In genomic region chr14:103000291-103000921, GRCh38 we compare ENCODE assay signal across 17 cellular contexts. TPM values are rescaled to one million over a fixed set of nuclear protein-coding genes. Genes with fewer than 3 reads are reported as not detected.
"Had no signal": no experiment of that assay in that cellular context is flagged by ENCODE, and none has a peak within 500 bp of the region (broad histone marks: within the 10 kb centered on the region; RNA-seq: fewer than 3 reads in every experiment).

No MANE protein-coding gene starts in this region.

- H3K4me3 Mint-ChIP-seq: activated CD4-positive, alpha-beta memory T cell treated with anti-CD3 and anti-CD28 coated beads for 36 hours; activated naive CD4-positive, alpha-beta T cell treated with anti-CD3 and anti-CD28 coated beads, Interleukin-2, amount 50 U/mL, for 24 hours; activated T-cell treated with anti-CD3 and anti-CD28 coated beads, Interleukin-2, amount 50 U/mL, for 4 hours; brain; dendritic cell treated with granulocyte-macrophage colony-stimulating factor and Interleukin-4, amounts not matched to agents 40 ng/mL and 50 ng/mL, for 4 days; immature natural killer cell; stimulated activated naive B cell treated with anti-CD40 and anti-IgM and Interleukin-4, amounts not matched to agents 10 μg/mL and 1 μg/mL and 100 μg/mL, for 72 hours had no signal

- H3K27ac Mint-ChIP-seq: activated CD4-positive, alpha-beta memory T cell treated with anti-CD3 and anti-CD28 coated beads for 36 hours; activated naive CD4-positive, alpha-beta T cell treated with anti-CD3 and anti-CD28 coated beads, Interleukin-2, amount 50 U/mL, for 24 hours; dendritic cell treated with granulocyte-macrophage colony-stimulating factor and Interleukin-4, amounts not matched to agents 40 ng/mL and 50 ng/mL, for 4 days; immature natural killer cell; stimulated activated naive B cell treated with anti-CD40 and anti-IgM and Interleukin-4, amounts not matched to agents 10 μg/mL and 1 μg/mL and 100 μg/mL, for 72 hours had no signal

- FAIRE-seq: frontal cortex had no signal

- H3K9me3 Mint-ChIP-seq: activated CD4-positive, alpha-beta memory T cell treated with anti-CD3 and anti-CD28 coated beads for 36 hours; activated naive CD4-positive, alpha-beta T cell treated with anti-CD3 and anti-CD28 coated beads, Interleukin-2, amount 50 U/mL, for 24 hours; activated T-cell treated with anti-CD3 and anti-CD28 coated beads, Interleukin-2, amount 50 U/mL, for 4 hours; brain; dendritic cell treated with granulocyte-macrophage colony-stimulating factor and Interleukin-4, amounts not matched to agents 40 ng/mL and 50 ng/mL, for 4 days; immature natural killer cell; stimulated activated naive B cell treated with anti-CD40 and anti-IgM and Interleukin-4, amounts not matched to agents 10 μg/mL and 1 μg/mL and 100 μg/mL, for 72 hours had no signal

- H3K27me3 ChIP-seq: adrenal gland, neutrophil, tibial nerve, vagina had no signal

- H3K4me1 ChIP-seq: adrenal gland, tibial nerve, vagina had no signal

- H3K36me3 Mint-ChIP-seq: activated CD4-positive, alpha-beta memory T cell treated with anti-CD3 and anti-CD28 coated beads for 36 hours; activated naive CD4-positive, alpha-beta T cell treated with anti-CD3 and anti-CD28 coated beads, Interleukin-2, amount 50 U/mL, for 24 hours; immature natural killer cell had no signal

- H3K4me1 Mint-ChIP-seq: activated naive CD4-positive, alpha-beta T cell treated with anti-CD3 and anti-CD28 coated beads, Interleukin-2, amount 50 U/mL, for 24 hours; brain; immature natural killer cell had no signal

- H3K27me3 Mint-ChIP-seq: activated CD4-positive, alpha-beta memory T cell treated with anti-CD3 and anti-CD28 coated beads for 36 hours; activated naive CD4-positive, alpha-beta T cell treated with anti-CD3 and anti-CD28 coated beads, Interleukin-2, amount 50 U/mL, for 24 hours; brain; dendritic cell treated with granulocyte-macrophage colony-stimulating factor and Interleukin-4, amounts not matched to agents 40 ng/mL and 50 ng/mL, for 4 days; stimulated activated naive B cell treated with anti-CD40 and anti-IgM and Interleukin-4, amounts not matched to agents 10 μg/mL and 1 μg/mL and 100 μg/mL, for 72 hours had no signal

- ATAC-seq: activated T-cell treated with anti-CD3 and anti-CD28 coated beads, Interleukin-2, amount 50 U/mL, for 4 hours; stimulated activated naive B cell treated with anti-CD40 and anti-IgM and Interleukin-4, amounts not matched to agents 10 μg/mL and 1 μg/mL and 100 μg/mL, for 72 hours had no signal

- H3K27ac ChIP-seq: adrenal gland, neutrophil, tibial nerve, vagina, VCaP had no signal

- DNase-seq: activated CD4-positive, alpha-beta memory T cell treated with anti-CD3 and anti-CD28 coated beads for 36 hours; activated effector memory CD4-positive, alpha-beta T cell treated with Interleukin-2 at 50 U/mL for 16 hours; activated T-cell treated with anti-CD3 and anti-CD28 coated beads, Interleukin-2, amount 50 U/mL, for 4 hours; adrenal gland; effector memory CD4-positive, alpha-beta T cell; immature natural killer cell; left cardiac atrium; stimulated activated CD4-positive, alpha-beta T cell treated with anti-CD3 and anti-CD28 coated beads, Interleukin-2, amount 100 ng/mL, for 48 hours; stimulated activated naive B cell treated with anti-CD40 and anti-IgM and Interleukin-4, amounts not matched to agents 10 μg/mL and 1 μg/mL and 100 μg/mL, for 72 hours had no signal

- H3K9me3 ChIP-seq: adrenal gland, neutrophil, tibial nerve, vagina had no signal

RNA-seq across cellular contexts. Expression of gene CDC42BPB, which starts 56.9 kb away (rescaled TPM):
- polyA plus RNA-seq: immature natural killer cell had no signal
